Comparison of ENCODE assay signal across 11 cellular contexts in the genomic region with DNA sequence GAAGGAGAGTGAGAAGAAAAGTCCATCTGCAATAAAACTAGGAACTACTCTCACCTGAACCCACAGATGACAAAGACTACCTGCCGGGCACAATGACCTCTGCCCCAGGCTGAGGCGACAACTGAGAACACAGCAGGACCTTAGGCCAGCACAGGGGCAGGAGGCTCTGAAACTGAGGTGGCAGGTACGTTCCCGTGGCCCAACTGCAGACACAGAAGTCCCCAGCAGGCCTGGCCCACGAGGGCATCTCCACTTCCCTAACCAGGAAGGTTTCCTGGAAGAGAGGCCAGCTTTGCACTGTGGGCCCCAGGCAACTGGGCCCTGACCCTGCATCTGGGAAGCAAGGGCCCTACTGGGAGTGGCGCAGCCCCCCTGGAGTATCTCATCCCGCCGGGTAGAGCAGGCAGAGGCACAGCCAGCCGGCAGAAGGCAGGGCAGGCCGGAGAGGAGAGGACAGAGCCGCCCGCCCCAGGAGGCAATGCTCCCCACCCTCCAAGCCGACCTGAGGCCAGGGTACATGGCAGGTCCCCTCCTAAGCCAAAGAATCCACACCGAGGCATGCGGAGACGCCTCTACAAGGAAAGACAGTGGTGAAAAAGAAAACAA. TPM values are rescaled to one million over a fixed set of nuclear protein-coding genes. Genes with fewer than 3 reads are reported as not detected.
A peak's percentile ranks its signal among the peaks of the same experiment; 100 is the strongest.
DNase-seq lines count a peak whose midpoint lies in the region; ATAC-seq and TF ChIP-seq lines count a peak whose summit lies in the region.
"Had no signal": no experiment of that assay in that cellular context is flagged by ENCODE, and none has a peak within 500 bp of the region (broad histone marks: within the 10 kb centered on the region; RNA-seq: fewer than 3 reads in every experiment).

No MANE protein-coding gene starts in this region.

- H3K4me1 Mint-ChIP-seq in activated naive CD4-positive, alpha-beta T cell treated with anti-CD3 and anti-CD28 coated beads, Interleukin-2, amount 50 U/mL, for 24 hours = peaks cover 93% of the 10 kb centered on the region
- H3K4me1 Mint-ChIP-seq in brain = peaks cover 85% of the 10 kb centered on the region
- H3K4me1 Mint-ChIP-seq in type B pancreatic cell (ENCODE audit: unreplicated experiment) = peaks cover 66% of the 10 kb centered on the region

- 71 to 78% methylated on average over 11 to 16 of the region's 16 CpGs for WGBS in lower leg skin, 2 donors

- intact Hi-C loops in mucosa of descending colon (cut with DNase I, micrococcal nuclease) (no loop called here), lower leg skin (cut with DNase I; ENCODE audit: low total_unique reads) (no loop called here)

- no peaks in the 10 kb centered on the region for H3K9me3 Mint-ChIP-seq in activated naive CD4-positive, alpha-beta T cell treated with anti-CD3 and anti-CD28 coated beads, Interleukin-2, amount 50 U/mL, for 24 hours
- H3K9me3 Mint-ChIP-seq in brain = peaks cover 0 to 6% (median 0%) of the 10 kb centered on the region in 5 experiments
- H3K9me3 Mint-ChIP-seq in type B pancreatic cell = no peaks in the 10 kb centered on the region

- H3K4me3 ChIP-seq in mucosa of descending colon (no peak overlapping the region), lower leg skin (ENCODE audit: low read depth, poor library complexity, severe bottlenecking) (no peak overlapping the region)
- H3K4me3 ChIP-seq: smooth muscle cell had no signal

- peak; percentile 59 for ATAC-seq in mucosa of descending colon

- H3K27ac Mint-ChIP-seq in activated naive CD4-positive, alpha-beta T cell treated with anti-CD3 and anti-CD28 coated beads, Interleukin-2, amount 50 U/mL, for 24 hours = peak overlapping the region; percentile 73
- peak overlapping the region in 3 of 5 experiments; percentile 50 to 88 (median 62) for H3K27ac Mint-ChIP-seq in brain
- peak overlapping the region; percentile 66 for H3K27ac Mint-ChIP-seq in type B pancreatic cell

- no peak for DNase-seq in activated naive CD4-positive, alpha-beta T cell treated with anti-CD3 and anti-CD28 coated beads, Interleukin-2, amount 50 U/mL, for 16 hours
- no peak for DNase-seq in mucosa of descending colon
- no peak for DNase-seq in type B pancreatic cell (ENCODE audit: extremely low spot score, unreplicated experiment)
- DNase-seq in NCI-H2107 treated with DMSO at 0.1 percent for 48 hours (lab: John Stamatoyannopoulos, UW; ENCODE audit: unreplicated experiment) = no peak
- DNase-seq in RPMI8226 = no peak
- no peak for DNase-seq in lower leg skin (ENCODE audit: low spot score in 2 of 2)
- DNase-seq: NCI-H1417 treated with DMSO at 0.1 percent for 48 hours had no signal

- no peaks in the 10 kb centered on the region for H3K9me3 ChIP-seq in mucosa of descending colon
- H3K9me3 ChIP-seq: breast epithelium had no signal

- peaks cover 2% of the 10 kb centered on the region for H3K36me3 Mint-ChIP-seq in activated naive CD4-positive, alpha-beta T cell treated with anti-CD3 and anti-CD28 coated beads, Interleukin-2, amount 50 U/mL, for 24 hours
- H3K36me3 Mint-ChIP-seq in brain = peaks cover 36% of the 10 kb centered on the region
- peaks cover 18% of the 10 kb centered on the region for H3K36me3 Mint-ChIP-seq in type B pancreatic cell

- TF ChIP-seq CTCF in brain (conservative IDR thresholded peaks at IDR 0.05) = no peak
- no peak for TF ChIP-seq CTCF in mucosa of descending colon (IDR thresholded peaks at IDR 0.05)
- no peak for TF ChIP-seq CTCF in type B pancreatic cell (conservative IDR thresholded peaks at IDR 0.05)
- no peak for TF ChIP-seq CTCF in lower leg skin (IDR thresholded peaks at IDR 0.05)

- no peak for TF ChIP-seq POLR2A in lower leg skin (IDR thresholded peaks at IDR 0.05)

- no peaks in the 10 kb centered on the region for H3K36me3 ChIP-seq in mucosa of descending colon (ENCODE audit: low read depth)
- H3K36me3 ChIP-seq: breast epithelium had no signal

- H3K27me3 Mint-ChIP-seq in activated naive CD4-positive, alpha-beta T cell treated with anti-CD3 and anti-CD28 coated beads, Interleukin-2, amount 50 U/mL, for 24 hours = no peaks in the 10 kb centered on the region
- H3K27me3 Mint-ChIP-seq in brain (peaks cover 4% of the 10 kb centered on the region), type B pancreatic cell (no peaks in the 10 kb centered on the region)

- H3K4me3 Mint-ChIP-seq in activated naive CD4-positive, alpha-beta T cell treated with anti-CD3 and anti-CD28 coated beads, Interleukin-2, amount 50 U/mL, for 24 hours = peak overlapping the region; percentile 78
- H3K4me3 Mint-ChIP-seq in brain (no peak overlapping the region), type B pancreatic cell (no peak overlapping the region)

- H3K4me1 ChIP-seq in mucosa of descending colon (ENCODE audit: low read depth) = peaks cover 46% of the 10 kb centered on the region

RNA-seq across cellular contexts. Expression of a gene that starts 32.7 kb away (rescaled TPM):
- polyA plus RNA-seq in brain (ENCODE audit: insufficient read depth, low read depth, low replicate concordance) = 119 TPM
- total RNA-seq in mucosa of descending colon = 100 to 1,000 TPM; 190 to 210 (median 204) TPM
- total RNA-seq in type B pancreatic cell (ENCODE audit: low replicate concordance) = 121 and 180 TPM in 2 replicates
- 100 to 1,000 TPM; 212 to 281 (median 266) TPM for total RNA-seq in lower leg skin
